ENCODE assay signal across 1 cellular context in genomic region chr7:120792091-120792860, GRCh38.
A peak's percentile ranks its signal among the peaks of the same experiment; 100 is the strongest.
TF ChIP-seq lines count a peak whose summit lies in the region.

No MANE protein-coding gene starts in this region.

TF ChIP-seq in K562, 482 proteins besides CTCF, POLR2A, EP300 and RAD21 (continued from another document and continues in another):
- no peak for TF ChIP-seq PHF20 (IDR thresholded peaks at IDR 0.05; ENCODE audit: partially characterized antibody)
- TF ChIP-seq ZZZ3 (IDR thresholded peaks at IDR 0.05), result no peak
- TF ChIP-seq SLC30A9 (CRISPR knock-in tag; IDR thresholded peaks at IDR 0.05), result no peak
- TF ChIP-seq, protein P1, sequence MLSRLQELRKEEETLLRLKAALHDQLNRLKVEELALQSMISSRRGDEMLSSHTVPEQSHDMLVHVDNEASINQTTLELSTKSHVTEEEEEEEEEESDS (CRISPR knock-in tag; IDR thresholded peaks at IDR 0.05), result no peak
- no peak for TF ChIP-seq TRIM28 (IDR thresholded peaks at IDR 0.05)
- peak; percentile 5; the same call in 1 of the 2 replicates for TF ChIP-seq ZNF384 (IDR thresholded peaks at IDR 0.05; ENCODE audit: low read depth, low read length)
- TF ChIP-seq BRF1 (IDR thresholded peaks at IDR 0.05; ENCODE audit: borderline replicate concordance, extremely low read depth, insufficient read length), result no peak
- TF ChIP-seq MECOM (CRISPR knock-in tag; IDR thresholded peaks at IDR 0.05), result no peak
- no peak for TF ChIP-seq ZBTB5 (IDR thresholded peaks at IDR 0.05)
- TF ChIP-seq, protein P2, sequence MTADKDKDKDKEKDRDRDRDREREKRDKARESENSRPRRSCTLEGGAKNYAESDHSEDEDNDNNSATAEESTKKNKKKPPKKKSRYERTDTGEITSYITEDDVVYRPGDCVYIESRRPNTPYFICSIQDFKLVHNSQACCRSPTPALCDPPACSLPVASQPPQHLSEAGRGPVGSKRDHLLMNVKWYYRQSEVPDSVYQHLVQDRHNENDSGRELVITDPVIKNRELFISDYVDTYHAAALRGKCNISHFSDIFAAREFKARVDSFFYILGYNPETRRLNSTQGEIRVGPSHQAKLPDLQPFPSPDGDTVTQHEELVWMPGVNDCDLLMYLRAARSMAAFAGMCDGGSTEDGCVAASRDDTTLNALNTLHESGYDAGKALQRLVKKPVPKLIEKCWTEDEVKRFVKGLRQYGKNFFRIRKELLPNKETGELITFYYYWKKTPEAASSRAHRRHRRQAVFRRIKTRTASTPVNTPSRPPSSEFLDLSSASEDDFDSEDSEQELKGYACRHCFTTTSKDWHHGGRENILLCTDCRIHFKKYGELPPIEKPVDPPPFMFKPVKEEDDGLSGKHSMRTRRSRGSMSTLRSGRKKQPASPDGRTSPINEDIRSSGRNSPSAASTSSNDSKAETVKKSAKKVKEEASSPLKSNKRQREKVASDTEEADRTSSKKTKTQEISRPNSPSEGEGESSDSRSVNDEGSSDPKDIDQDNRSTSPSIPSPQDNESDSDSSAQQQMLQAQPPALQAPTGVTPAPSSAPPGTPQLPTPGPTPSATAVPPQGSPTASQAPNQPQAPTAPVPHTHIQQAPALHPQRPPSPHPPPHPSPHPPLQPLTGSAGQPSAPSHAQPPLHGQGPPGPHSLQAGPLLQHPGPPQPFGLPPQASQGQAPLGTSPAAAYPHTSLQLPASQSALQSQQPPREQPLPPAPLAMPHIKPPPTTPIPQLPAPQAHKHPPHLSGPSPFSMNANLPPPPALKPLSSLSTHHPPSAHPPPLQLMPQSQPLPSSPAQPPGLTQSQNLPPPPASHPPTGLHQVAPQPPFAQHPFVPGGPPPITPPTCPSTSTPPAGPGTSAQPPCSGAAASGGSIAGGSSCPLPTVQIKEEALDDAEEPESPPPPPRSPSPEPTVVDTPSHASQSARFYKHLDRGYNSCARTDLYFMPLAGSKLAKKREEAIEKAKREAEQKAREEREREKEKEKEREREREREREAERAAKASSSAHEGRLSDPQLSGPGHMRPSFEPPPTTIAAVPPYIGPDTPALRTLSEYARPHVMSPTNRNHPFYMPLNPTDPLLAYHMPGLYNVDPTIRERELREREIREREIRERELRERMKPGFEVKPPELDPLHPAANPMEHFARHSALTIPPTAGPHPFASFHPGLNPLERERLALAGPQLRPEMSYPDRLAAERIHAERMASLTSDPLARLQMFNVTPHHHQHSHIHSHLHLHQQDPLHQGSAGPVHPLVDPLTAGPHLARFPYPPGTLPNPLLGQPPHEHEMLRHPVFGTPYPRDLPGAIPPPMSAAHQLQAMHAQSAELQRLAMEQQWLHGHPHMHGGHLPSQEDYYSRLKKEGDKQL (CRISPR knock-in tag; IDR thresholded peaks at IDR 0.05; ENCODE audit: borderline replicate concordance), result no peak
- no peak for TF ChIP-seq ZNF23 (CRISPR knock-in tag; IDR thresholded peaks at IDR 0.05)
- TF ChIP-seq HNRNPL (IDR thresholded peaks at IDR 0.05; ENCODE audit: low read depth, low read length), result no peak
- TF ChIP-seq ZNF407 (IDR thresholded peaks at IDR 0.05; ENCODE audit: low read depth), result no peak
- TF ChIP-seq HCFC1 (IDR thresholded peaks at IDR 0.05; ENCODE audit: low read depth, low read length), result no peak
- TF ChIP-seq ZNF41 (CRISPR knock-in tag; conservative IDR thresholded peaks at IDR 0.05), result no peak
- TF ChIP-seq STAG1 (CRISPR knock-in tag; IDR thresholded peaks at IDR 0.05; ENCODE audit: borderline replicate concordance), result peak; percentile 58; the same call in 1 of the 2 replicates
- TF ChIP-seq MCM7 (IDR thresholded peaks at IDR 0.05), result no peak
- no peak for TF ChIP-seq ZBTB40 (IDR thresholded peaks at IDR 0.05)
- TF ChIP-seq ZBTB40 (CRISPR knock-in tag; IDR thresholded peaks at IDR 0.05), result no peak
- TF ChIP-seq WHSC1 (IDR thresholded peaks at IDR 0.05; ENCODE audit: low read length), result no peak
- no peak for TF ChIP-seq NCOA4 (IDR thresholded peaks at IDR 0.05; ENCODE audit: partially characterized antibody)
- no peak for TF ChIP-seq PCBP1 (IDR thresholded peaks at IDR 0.05; ENCODE audit: low read depth, low read length, poor library complexity, severe bottlenecking)
- no peak for TF ChIP-seq THAP12 (CRISPR knock-in tag; IDR thresholded peaks at IDR 0.05)
- no peak for TF ChIP-seq RBM22 (IDR thresholded peaks at IDR 0.05; ENCODE audit: low read depth, low read length, poor library complexity, severe bottlenecking)
- no peak for TF ChIP-seq GTF2A2 (tag; IDR thresholded peaks at IDR 0.05)
- no peak for TF ChIP-seq FUS (optimal IDR thresholded peaks at IDR 0.05; ENCODE audit: low read depth, low read length)
